1 cellular context compared by ENCODE assay signal in the genomic region with DNA sequence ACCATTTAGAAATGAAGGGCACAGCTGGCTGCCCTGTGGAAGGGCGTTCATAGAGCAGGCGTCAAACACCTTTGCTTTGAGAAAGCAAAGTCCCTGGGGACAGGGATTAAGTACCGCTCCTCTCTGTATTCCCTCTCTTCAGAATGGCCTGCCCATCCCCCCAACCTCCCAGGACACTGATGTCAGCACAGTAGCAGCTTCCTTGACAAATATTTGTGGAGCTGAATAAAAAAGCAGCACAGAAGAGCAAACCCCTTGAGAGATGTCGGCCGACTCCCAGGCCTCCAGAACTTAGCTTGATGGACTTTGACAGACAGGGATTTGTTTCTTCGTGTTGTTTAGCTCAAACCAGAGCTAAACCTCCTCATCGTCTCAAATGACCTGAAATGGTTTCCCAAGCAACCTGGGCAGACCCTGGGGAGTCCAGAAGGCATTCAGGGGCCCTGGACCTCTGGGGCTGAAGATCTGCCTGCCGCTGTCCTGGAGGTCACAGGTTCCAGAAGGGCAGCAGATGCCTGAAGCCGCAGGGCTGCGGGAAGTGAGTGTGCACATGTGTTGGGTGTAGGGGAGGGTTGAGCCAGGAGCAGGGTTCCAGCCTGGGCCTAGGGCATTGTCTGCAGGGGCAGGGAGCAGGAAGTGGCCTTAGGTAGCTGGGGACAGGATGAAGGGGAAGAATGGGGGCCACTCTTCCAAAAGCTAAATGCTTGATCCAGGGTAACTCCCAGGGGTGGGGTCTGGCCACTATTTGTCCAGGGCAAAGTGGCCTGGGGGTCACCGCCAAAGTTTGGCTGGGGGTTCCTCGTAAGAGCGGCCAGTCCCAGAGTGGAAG.
TF ChIP-seq lines count a peak whose summit lies in the region.

No MANE protein-coding gene starts in this region.

TF ChIP-seq in HepG2, 621 proteins besides CTCF, POLR2A, EP300 and RAD21 (continued from another document and continues in another):
- TF ChIP-seq, protein P1, sequence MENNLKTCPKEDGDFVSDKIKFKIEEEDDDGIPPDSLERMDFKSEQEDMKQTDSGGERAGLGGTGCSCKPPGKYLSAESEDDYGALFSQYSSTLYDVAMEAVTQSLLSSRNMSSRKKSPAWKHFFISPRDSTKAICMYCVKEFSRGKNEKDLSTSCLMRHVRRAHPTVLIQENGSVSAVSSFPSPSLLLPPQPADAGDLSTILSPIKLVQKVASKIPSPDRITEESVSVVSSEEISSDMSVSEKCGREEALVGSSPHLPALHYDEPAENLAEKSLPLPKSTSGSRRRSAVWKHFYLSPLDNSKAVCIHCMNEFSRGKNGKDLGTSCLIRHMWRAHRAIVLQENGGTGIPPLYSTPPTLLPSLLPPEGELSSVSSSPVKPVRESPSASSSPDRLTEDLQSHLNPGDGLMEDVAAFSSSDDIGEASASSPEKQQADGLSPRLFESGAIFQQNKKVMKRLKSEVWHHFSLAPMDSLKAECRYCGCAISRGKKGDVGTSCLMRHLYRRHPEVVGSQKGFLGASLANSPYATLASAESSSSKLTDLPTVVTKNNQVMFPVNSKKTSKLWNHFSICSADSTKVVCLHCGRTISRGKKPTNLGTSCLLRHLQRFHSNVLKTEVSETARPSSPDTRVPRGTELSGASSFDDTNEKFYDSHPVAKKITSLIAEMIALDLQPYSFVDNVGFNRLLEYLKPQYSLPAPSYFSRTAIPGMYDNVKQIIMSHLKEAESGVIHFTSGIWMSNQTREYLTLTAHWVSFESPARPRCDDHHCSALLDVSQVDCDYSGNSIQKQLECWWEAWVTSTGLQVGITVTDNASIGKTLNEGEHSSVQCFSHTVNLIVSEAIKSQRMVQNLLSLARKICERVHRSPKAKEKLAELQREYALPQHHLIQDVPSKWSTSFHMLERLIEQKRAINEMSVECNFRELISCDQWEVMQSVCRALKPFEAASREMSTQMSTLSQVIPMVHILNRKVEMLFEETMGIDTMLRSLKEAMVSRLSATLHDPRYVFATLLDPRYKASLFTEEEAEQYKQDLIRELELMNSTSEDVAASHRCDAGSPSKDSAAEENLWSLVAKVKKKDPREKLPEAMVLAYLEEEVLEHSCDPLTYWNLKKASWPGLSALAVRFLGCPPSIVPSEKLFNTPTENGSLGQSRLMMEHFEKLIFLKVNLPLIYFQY (CRISPR knock-in tag; IDR thresholded peaks at IDR 0.05; ENCODE audit: borderline replicate concordance) = no peak
- TF ChIP-seq ZNF33B (CRISPR knock-in tag; IDR thresholded peaks at IDR 0.05) (0 out of 2 replicates have a peak, but pooled peaks have one; percentile 14), JUN (CRISPR knock-in tag; IDR thresholded peaks at IDR 0.05) (peak; percentile 56), NFE2L2 (IDR thresholded peaks at IDR 0.05; ENCODE audit: low read length) (no peak), ZNF160 (CRISPR knock-in tag; IDR thresholded peaks at IDR 0.05) (no peak), ZBTB20 (CRISPR knock-in tag; IDR thresholded peaks at IDR 0.05; ENCODE audit: borderline replicate concordance, low read depth) (no peak), ZNF143 (CRISPR knock-in tag; IDR thresholded peaks at IDR 0.05) (peak; percentile 42), SAP130 (CRISPR knock-in tag; IDR thresholded peaks at IDR 0.05; ENCODE audit: low read depth) (peak; percentile 62), HES4 (CRISPR knock-in tag; IDR thresholded peaks at IDR 0.05; ENCODE audit: borderline replicate concordance) (0 out of 2 replicates have a peak, but pooled peaks have one; percentile 3), NFIB (CRISPR knock-in tag; IDR thresholded peaks at IDR 0.05; ENCODE audit: borderline replicate concordance) (no peak), SYNCRIP (IDR thresholded peaks at IDR 0.05; ENCODE audit: insufficient read depth, low read depth, low read length) (no peak), ZNF558 (CRISPR knock-in tag; IDR thresholded peaks at IDR 0.05; ENCODE audit: borderline replicate concordance) (no peak), ZNF468 (CRISPR knock-in tag; IDR thresholded peaks at IDR 0.05) (no peak), MLLT10 (CRISPR knock-in tag; IDR thresholded peaks at IDR 0.05) (no peak), SMAD3 (CRISPR knock-in tag; IDR thresholded peaks at IDR 0.05) (peak; percentile 66; the same call in 1 of the 2 replicates), GZF1 (CRISPR knock-in tag; IDR thresholded peaks at IDR 0.05) (no peak), REL (CRISPR knock-in tag; conservative IDR thresholded peaks at IDR 0.05) (no peak), ZIK1 (CRISPR knock-in tag; IDR thresholded peaks at IDR 0.05; ENCODE audit: borderline replicate concordance, low read depth) (no peak), ZNF274 (CRISPR knock-in tag; IDR thresholded peaks at IDR 0.05) (peak; percentile 78), ZNF24 (IDR thresholded peaks at IDR 0.05) (no peak), TAF15 (IDR thresholded peaks at IDR 0.05; ENCODE audit: low read depth, low read length, poor library complexity, severe bottlenecking) (no peak), IKZF4 (CRISPR knock-in tag; IDR thresholded peaks at IDR 0.05; ENCODE audit: borderline replicate concordance, low read depth, not compliant biosample characterization) (peak; percentile 54), ZNF891 (CRISPR knock-in tag; IDR thresholded peaks at IDR 0.05) (peak; percentile 65; the same call in 1 of the 2 replicates), HMGA1 (CRISPR knock-in tag; conservative IDR thresholded peaks at IDR 0.05) (no peak)
- TF ChIP-seq, protein P2, sequence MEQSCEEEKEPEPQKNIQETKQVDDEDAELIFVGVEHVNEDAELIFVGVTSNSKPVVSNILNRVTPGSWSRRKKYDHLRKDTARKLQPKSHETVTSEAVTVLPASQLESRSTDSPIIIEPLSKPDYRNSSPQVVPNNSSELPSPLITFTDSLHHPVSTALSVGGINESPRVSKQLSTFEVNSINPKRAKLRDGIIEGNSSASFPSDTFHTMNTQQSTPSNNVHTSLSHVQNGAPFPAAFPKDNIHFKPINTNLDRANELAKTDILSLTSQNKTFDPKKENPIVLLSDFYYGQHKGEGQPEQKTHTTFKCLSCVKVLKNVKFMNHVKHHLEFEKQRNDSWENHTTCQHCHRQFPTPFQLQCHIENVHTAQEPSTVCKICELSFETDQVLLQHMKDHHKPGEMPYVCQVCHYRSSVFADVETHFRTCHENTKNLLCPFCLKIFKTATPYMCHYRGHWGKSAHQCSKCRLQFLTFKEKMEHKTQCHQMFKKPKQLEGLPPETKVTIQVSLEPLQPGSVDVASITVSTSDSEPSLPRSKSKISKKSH (CRISPR knock-in tag; IDR thresholded peaks at IDR 0.05; ENCODE audit: borderline replicate concordance) = peak; percentile 84
- TF ChIP-seq, protein P3, sequence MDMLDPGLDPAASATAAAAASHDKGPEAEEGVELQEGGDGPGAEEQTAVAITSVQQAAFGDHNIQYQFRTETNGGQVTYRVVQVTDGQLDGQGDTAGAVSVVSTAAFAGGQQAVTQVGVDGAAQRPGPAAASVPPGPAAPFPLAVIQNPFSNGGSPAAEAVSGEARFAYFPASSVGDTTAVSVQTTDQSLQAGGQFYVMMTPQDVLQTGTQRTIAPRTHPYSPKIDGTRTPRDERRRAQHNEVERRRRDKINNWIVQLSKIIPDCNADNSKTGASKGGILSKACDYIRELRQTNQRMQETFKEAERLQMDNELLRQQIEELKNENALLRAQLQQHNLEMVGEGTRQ (IDR thresholded peaks at IDR 0.05; ENCODE audit: low read depth, low read length) = no peak
- TF ChIP-seq, protein P3 (CRISPR knock-in tag; IDR thresholded peaks at IDR 0.05; ENCODE audit: borderline replicate concordance) = no peak
- TF ChIP-seq, protein P4, sequence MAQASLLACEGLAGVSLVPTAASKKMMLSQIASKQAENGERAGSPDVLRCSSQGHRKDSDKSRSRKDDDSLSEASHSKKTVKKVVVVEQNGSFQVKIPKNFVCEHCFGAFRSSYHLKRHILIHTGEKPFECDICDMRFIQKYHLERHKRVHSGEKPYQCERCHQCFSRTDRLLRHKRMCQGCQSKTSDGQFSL (CRISPR knock-in tag; IDR thresholded peaks at IDR 0.05) = no peak
- TF ChIP-seq, protein P5, sequence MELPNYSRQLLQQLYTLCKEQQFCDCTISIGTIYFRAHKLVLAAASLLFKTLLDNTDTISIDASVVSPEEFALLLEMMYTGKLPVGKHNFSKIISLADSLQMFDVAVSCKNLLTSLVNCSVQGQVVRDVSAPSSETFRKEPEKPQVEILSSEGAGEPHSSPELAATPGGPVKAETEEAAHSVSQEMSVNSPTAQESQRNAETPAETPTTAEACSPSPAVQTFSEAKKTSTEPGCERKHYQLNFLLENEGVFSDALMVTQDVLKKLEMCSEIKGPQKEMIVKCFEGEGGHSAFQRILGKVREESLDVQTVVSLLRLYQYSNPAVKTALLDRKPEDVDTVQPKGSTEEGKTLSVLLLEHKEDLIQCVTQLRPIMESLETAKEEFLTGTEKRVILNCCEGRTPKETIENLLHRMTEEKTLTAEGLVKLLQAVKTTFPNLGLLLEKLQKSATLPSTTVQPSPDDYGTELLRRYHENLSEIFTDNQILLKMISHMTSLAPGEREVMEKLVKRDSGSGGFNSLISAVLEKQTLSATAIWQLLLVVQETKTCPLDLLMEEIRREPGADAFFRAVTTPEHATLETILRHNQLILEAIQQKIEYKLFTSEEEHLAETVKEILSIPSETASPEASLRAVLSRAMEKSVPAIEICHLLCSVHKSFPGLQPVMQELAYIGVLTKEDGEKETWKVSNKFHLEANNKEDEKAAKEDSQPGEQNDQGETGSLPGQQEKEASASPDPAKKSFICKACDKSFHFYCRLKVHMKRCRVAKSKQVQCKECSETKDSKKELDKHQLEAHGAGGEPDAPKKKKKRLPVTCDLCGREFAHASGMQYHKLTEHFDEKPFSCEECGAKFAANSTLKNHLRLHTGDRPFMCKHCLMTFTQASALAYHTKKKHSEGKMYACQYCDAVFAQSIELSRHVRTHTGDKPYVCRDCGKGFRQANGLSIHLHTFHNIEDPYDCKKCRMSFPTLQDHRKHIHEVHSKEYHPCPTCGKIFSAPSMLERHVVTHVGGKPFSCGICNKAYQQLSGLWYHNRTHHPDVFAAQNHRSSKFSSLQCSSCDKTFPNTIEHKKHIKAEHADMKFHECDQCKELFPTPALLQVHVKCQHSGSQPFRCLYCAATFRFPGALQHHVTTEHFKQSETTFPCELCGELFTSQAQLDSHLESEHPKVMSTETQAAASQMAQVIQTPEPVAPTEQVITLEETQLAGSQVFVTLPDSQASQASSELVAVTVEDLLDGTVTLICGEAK (IDR thresholded peaks at IDR 0.05) = no peak
- TF ChIP-seq, protein P5 (CRISPR knock-in tag; IDR thresholded peaks at IDR 0.05) = 0 out of 2 replicates have a peak, but pooled peaks have one; percentile 73
- TF ChIP-seq, protein P6, sequence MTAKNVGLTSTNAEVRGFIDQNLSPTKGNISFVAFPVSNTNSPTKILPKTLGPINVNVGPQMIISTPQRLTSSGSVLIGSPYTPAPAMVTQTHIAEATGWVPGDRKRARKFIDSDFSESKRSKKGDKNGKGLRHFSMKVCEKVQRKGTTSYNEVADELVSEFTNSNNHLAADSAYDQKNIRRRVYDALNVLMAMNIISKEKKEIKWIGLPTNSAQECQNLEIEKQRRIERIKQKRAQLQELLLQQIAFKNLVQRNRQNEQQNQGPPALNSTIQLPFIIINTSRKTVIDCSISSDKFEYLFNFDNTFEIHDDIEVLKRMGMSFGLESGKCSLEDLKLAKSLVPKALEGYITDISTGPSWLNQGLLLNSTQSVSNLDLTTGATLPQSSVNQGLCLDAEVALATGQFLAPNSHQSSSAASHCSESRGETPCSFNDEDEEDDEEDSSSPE (CRISPR knock-in tag; IDR thresholded peaks at IDR 0.05) = 0 out of 2 replicates have a peak, but pooled peaks have one; percentile 44
- TF ChIP-seq, protein P7, sequence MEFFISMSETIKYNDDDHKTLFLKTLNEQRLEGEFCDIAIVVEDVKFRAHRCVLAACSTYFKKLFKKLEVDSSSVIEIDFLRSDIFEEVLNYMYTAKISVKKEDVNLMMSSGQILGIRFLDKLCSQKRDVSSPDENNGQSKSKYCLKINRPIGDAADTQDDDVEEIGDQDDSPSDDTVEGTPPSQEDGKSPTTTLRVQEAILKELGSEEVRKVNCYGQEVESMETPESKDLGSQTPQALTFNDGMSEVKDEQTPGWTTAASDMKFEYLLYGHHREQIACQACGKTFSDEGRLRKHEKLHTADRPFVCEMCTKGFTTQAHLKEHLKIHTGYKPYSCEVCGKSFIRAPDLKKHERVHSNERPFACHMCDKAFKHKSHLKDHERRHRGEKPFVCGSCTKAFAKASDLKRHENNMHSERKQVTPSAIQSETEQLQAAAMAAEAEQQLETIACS (CRISPR knock-in tag; IDR thresholded peaks at IDR 0.05) = 0 out of 2 replicates have a peak, but pooled peaks have one; percentile 5
- TF ChIP-seq, protein P8, sequence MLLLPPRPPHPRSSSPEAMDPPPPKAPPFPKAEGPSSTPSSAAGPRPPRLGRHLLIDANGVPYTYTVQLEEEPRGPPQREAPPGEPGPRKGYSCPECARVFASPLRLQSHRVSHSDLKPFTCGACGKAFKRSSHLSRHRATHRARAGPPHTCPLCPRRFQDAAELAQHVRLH (CRISPR knock-in tag; IDR thresholded peaks at IDR 0.05; ENCODE audit: borderline replicate concordance, low read depth) = no peak
